1 cellular context compared by ENCODE assay signal in genomic region chr19:30649934-30650614, GRCh38.
TF ChIP-seq lines count a peak whose summit lies in the region.

No MANE protein-coding gene starts in this region.

TF ChIP-seq in K562, 482 proteins besides CTCF, POLR2A, EP300 and RAD21 (continued from another document):
- TF ChIP-seq, protein P1, sequence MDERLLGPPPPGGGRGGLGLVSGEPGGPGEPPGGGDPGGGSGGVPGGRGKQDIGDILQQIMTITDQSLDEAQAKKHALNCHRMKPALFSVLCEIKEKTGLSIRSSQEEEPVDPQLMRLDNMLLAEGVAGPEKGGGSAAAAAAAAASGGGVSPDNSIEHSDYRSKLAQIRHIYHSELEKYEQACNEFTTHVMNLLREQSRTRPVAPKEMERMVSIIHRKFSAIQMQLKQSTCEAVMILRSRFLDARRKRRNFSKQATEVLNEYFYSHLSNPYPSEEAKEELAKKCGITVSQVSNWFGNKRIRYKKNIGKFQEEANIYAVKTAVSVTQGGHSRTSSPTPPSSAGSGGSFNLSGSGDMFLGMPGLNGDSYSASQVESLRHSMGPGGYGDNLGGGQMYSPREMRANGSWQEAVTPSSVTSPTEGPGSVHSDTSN (CRISPR knock-in tag; IDR thresholded peaks at IDR 0.05; ENCODE audit: low read depth), result no peak
- TF ChIP-seq, protein P1 (tag; conservative IDR thresholded peaks at IDR 0.05; ENCODE audit: low read depth), result 0 out of 2 replicates have a peak, but pooled peaks have one; percentile 19
- no peak for TF ChIP-seq PYGO2 (tag; IDR thresholded peaks at IDR 0.05)
- no peak for TF ChIP-seq CEBPB (tag; IDR thresholded peaks at IDR 0.05)
- peak in 1 of 2 experiments; percentile 12 for TF ChIP-seq NCOA2 (IDR thresholded peaks at IDR 0.05; ENCODE audit: partially characterized antibody in 2 of 2)
- no peak for TF ChIP-seq SIX5 (IDR thresholded peaks at IDR 0.05; ENCODE audit: borderline replicate concordance in 1 of 2, insufficient read depth in 1 of 2, low read depth in 1 of 2, low read length in 2 of 2)
- TF ChIP-seq NR3C1 (CRISPR knock-in tag; IDR thresholded peaks at IDR 0.05), result no peak
- no peak for TF ChIP-seq CREM (IDR thresholded peaks at IDR 0.05; ENCODE audit: low read depth)
- peak; percentile 31; the same call in 1 of the 2 replicates for TF ChIP-seq LEF1 (IDR thresholded peaks at IDR 0.05)
- TF ChIP-seq NFIX (CRISPR knock-in tag; IDR thresholded peaks at IDR 0.05; ENCODE audit: low read depth), result no peak
- no peak for TF ChIP-seq SMARCB1 (IDR thresholded peaks at IDR 0.05; ENCODE audit: insufficient read length, low read depth)
- TF ChIP-seq, protein P2, sequence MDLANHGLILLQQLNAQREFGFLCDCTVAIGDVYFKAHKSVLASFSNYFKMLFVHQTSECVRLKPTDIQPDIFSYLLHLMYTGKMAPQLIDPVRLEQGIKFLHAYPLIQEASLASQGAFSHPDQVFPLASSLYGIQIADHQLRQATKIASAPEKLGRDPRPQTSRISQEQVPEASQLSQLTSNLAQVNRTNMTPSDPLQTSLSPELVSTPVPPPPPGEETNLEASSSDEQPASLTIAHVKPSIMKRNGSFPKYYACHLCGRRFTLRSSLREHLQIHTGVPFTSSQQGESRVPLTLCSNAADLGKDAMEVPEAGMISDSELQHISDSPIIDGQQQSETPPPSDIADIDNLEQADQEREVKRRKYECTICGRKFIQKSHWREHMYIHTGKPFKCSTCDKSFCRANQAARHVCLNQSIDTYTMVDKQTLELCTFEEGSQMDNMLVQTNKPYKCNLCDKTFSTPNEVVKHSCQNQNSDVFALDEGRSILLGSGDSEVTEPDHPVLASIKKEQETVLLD (IDR thresholded peaks at IDR 0.05), result no peak
- 0 out of 2 replicates have a peak, but pooled peaks have one; percentile 40 for TF ChIP-seq KLF16 (IDR thresholded peaks at IDR 0.05)
- TF ChIP-seq ZNF518B (CRISPR knock-in tag; IDR thresholded peaks at IDR 0.05), result no peak
- no peak for TF ChIP-seq HDAC3 (IDR thresholded peaks at IDR 0.05; ENCODE audit: borderline replicate concordance, partially characterized antibody)
- TF ChIP-seq, protein P3, sequence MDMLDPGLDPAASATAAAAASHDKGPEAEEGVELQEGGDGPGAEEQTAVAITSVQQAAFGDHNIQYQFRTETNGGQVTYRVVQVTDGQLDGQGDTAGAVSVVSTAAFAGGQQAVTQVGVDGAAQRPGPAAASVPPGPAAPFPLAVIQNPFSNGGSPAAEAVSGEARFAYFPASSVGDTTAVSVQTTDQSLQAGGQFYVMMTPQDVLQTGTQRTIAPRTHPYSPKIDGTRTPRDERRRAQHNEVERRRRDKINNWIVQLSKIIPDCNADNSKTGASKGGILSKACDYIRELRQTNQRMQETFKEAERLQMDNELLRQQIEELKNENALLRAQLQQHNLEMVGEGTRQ (CRISPR knock-in tag; IDR thresholded peaks at IDR 0.05), result no peak
- TF ChIP-seq, protein P4, sequence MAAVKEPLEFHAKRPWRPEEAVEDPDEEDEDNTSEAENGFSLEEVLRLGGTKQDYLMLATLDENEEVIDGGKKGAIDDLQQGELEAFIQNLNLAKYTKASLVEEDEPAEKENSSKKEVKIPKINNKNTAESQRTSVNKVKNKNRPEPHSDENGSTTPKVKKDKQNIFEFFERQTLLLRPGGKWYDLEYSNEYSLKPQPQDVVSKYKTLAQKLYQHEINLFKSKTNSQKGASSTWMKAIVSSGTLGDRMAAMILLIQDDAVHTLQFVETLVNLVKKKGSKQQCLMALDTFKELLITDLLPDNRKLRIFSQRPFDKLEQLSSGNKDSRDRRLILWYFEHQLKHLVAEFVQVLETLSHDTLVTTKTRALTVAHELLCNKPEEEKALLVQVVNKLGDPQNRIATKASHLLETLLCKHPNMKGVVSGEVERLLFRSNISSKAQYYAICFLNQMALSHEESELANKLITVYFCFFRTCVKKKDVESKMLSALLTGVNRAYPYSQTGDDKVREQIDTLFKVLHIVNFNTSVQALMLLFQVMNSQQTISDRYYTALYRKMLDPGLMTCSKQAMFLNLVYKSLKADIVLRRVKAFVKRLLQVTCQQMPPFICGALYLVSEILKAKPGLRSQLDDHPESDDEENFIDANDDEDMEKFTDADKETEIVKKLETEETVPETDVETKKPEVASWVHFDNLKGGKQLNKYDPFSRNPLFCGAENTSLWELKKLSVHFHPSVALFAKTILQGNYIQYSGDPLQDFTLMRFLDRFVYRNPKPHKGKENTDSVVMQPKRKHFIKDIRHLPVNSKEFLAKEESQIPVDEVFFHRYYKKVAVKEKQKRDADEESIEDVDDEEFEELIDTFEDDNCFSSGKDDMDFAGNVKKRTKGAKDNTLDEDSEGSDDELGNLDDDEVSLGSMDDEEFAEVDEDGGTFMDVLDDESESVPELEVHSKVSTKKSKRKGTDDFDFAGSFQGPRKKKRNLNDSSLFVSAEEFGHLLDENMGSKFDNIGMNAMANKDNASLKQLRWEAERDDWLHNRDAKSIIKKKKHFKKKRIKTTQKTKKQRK (IDR thresholded peaks at IDR 0.05; ENCODE audit: borderline replicate concordance, low read depth, low read length), result no peak
- TF ChIP-seq KAT8 (IDR thresholded peaks at IDR 0.05; ENCODE audit: low read depth), result no peak
- TF ChIP-seq ARID4B (CRISPR knock-in tag; IDR thresholded peaks at IDR 0.05), result no peak
- TF ChIP-seq PPARD (CRISPR knock-in tag; IDR thresholded peaks at IDR 0.05), result no peak
- no peak for TF ChIP-seq ESRRB (CRISPR knock-in tag; IDR thresholded peaks at IDR 0.05; ENCODE audit: borderline replicate concordance)
- TF ChIP-seq NFXL1 (CRISPR knock-in tag; IDR thresholded peaks at IDR 0.05), result no peak
- TF ChIP-seq IRF9 (tag; IDR thresholded peaks at IDR 0.05), result no peak
- TF ChIP-seq, protein P5, sequence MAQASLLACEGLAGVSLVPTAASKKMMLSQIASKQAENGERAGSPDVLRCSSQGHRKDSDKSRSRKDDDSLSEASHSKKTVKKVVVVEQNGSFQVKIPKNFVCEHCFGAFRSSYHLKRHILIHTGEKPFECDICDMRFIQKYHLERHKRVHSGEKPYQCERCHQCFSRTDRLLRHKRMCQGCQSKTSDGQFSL (CRISPR knock-in tag; IDR thresholded peaks at IDR 0.05), result no peak
- TF ChIP-seq, protein P5 (tag; IDR thresholded peaks at IDR 0.05), result no peak
- TF ChIP-seq ZNF280A (IDR thresholded peaks at IDR 0.05; ENCODE audit: low read depth, partially characterized antibody), result no peak
- TF ChIP-seq ZNF785 (CRISPR knock-in tag; IDR thresholded peaks at IDR 0.05), result no peak
- peak in 1 of 2 experiments; percentile 22; a peak in 1 of 4 replicates for TF ChIP-seq RCOR1 (IDR thresholded peaks at IDR 0.05; ENCODE audit: borderline replicate concordance in 1 of 2, low read depth in 2 of 2, low read length in 2 of 2)
